ENCODE assay signal across 18 cellular contexts in genomic region chrX:78330540-78330939, GRCh38. TPM values are rescaled to one million over a fixed set of nuclear protein-coding genes. Genes with fewer than 3 reads are reported as not detected.
A peak's percentile ranks its signal among the peaks of the same experiment; 100 is the strongest.
DNase-seq lines count a peak whose midpoint lies in the region; ATAC-seq and TF ChIP-seq lines count a peak whose summit lies in the region.
"Had no signal": no experiment of that assay in that cellular context is flagged by ENCODE, and none has a peak within 500 bp of the region (broad histone marks: within the 10 kb centered on the region; RNA-seq: fewer than 3 reads in every experiment).

No MANE protein-coding gene starts in this region.

- peak overlapping the region in 1 of 4 donors; percentile 19 for H3K4me3 Mint-ChIP-seq in CD4-positive, CD25-positive, alpha-beta regulatory T cell
- no peak overlapping the region for H3K4me3 Mint-ChIP-seq in activated T-helper 1 cell treated with anti-CD3 and anti-CD28 coated beads, Interleukin-12 subunit alpha, Interleukin-12 subunit beta, Interleukin-2, Interleukin-4 antibody, amounts not matched to agents 30 ng/mL and 10 ng/mL and 1 ng/mL, durations not matched to agents 14 hours and 24 hours and 36 hours
- H3K4me3 Mint-ChIP-seq: type B pancreatic cell had no signal

- no peak overlapping the region for H3K4me3 ChIP-seq in CD4-positive, CD25-positive, alpha-beta regulatory T cell (ENCODE audit: low read depth, low read length)
- no peak overlapping the region for H3K4me3 ChIP-seq in adrenal gland
- H3K4me3 ChIP-seq: MG63 had no signal

- H3K4me1 ChIP-seq in CD4-positive, CD25-positive, alpha-beta regulatory T cell (ENCODE audit: control insufficient read depth, insufficient read depth, low read length, poor library complexity, severe bottlenecking): peaks cover 16% of the 10 kb centered on the region
- no peaks in the 10 kb centered on the region for H3K4me1 ChIP-seq in adrenal gland (replicated peaks in 1 of 2)

- H3K9me3 ChIP-seq in CD4-positive, CD25-positive, alpha-beta regulatory T cell (ENCODE audit: control insufficient read depth in 2 of 2, low read length in 2 of 2): no peaks in the 10 kb centered on the region
- H3K9me3 ChIP-seq in adrenal gland (replicated peaks in 1 of 3): no peaks in the 10 kb centered on the region
- H3K9me3 ChIP-seq: MG63 had no signal

- 25 to 77% (median 40%) methylated on average over 1 of the region's 1 CpG for WGBS in adrenal gland, 4 donors

- peak overlapping the region in 1 of 3 donors; percentile 69 for H3K27ac Mint-ChIP-seq in CD4-positive, CD25-positive, alpha-beta regulatory T cell
- H3K27ac Mint-ChIP-seq in activated T-helper 1 cell treated with anti-CD3 and anti-CD28 coated beads, Interleukin-12 subunit alpha, Interleukin-12 subunit beta, Interleukin-2, Interleukin-4 antibody, amounts not matched to agents 30 ng/mL and 10 ng/mL and 1 ng/mL, durations not matched to agents 14 hours and 24 hours and 36 hours: peak overlapping the region; percentile 82
- H3K27ac Mint-ChIP-seq: type B pancreatic cell had no signal

- no peak for ATAC-seq in CD4-positive, CD25-positive, alpha-beta regulatory T cell (ENCODE audit: low read depth in 2 of 2)
- ATAC-seq in GM18511 (IDR thresholded peaks at IDR 0.05; ENCODE audit: unreplicated experiment) (peak; percentile 39), HG02870 (IDR thresholded peaks at IDR 0.05; ENCODE audit: unreplicated experiment) (peak; percentile 34)
- ATAC-seq: esophagus mucosa, right cardiac atrium had no signal

- no peak for TF ChIP-seq CTCF in adrenal gland (IDR thresholded peaks at IDR 0.05)

- peak overlapping the region; percentile 23 for H3K27ac ChIP-seq in CD4-positive, CD25-positive, alpha-beta regulatory T cell (ENCODE audit: insufficient read depth, low read length, poor library complexity, severe bottlenecking)
- H3K27ac ChIP-seq in adrenal gland: no peak overlapping the region

- no peaks in the 10 kb centered on the region for H3K9me3 Mint-ChIP-seq in CD4-positive, CD25-positive, alpha-beta regulatory T cell
- H3K9me3 Mint-ChIP-seq in activated T-helper 1 cell treated with anti-CD3 and anti-CD28 coated beads, Interleukin-12 subunit alpha, Interleukin-12 subunit beta, Interleukin-2, Interleukin-4 antibody, amounts not matched to agents 30 ng/mL and 10 ng/mL and 1 ng/mL, durations not matched to agents 14 hours and 24 hours and 36 hours: no peaks in the 10 kb centered on the region
- H3K9me3 Mint-ChIP-seq: type B pancreatic cell had no signal

- no peak for DNase-seq in CD4-positive, CD25-positive, alpha-beta regulatory T cell
- DNase-seq in activated T-helper 1 cell treated with anti-CD3 and anti-CD28 coated beads, Interleukin-12 subunit alpha, Interleukin-12 subunit beta, Interleukin-2, Interleukin-4 antibody, amounts not matched to agents 30 ng/mL and 10 ng/mL and 1 ng/mL, durations not matched to agents 14 hours and 24 hours and 36 hours (ENCODE audit: low spot score): no peak
- no peak for DNase-seq in NCI-H1092 (lab: John Stamatoyannopoulos, UW)
- no peak for DNase-seq in adrenal gland
- DNase-seq in NCI-H1048 (lab: John Stamatoyannopoulos, UW): no peak
- no peak for DNase-seq in effector CD8-positive, alpha-beta T cell (lab: John Stamatoyannopoulos, UW)
- DNase-seq: AML-193; head of caudate nucleus; MG63; NCI-H2029 treated with DMSO at 0.1 percent for 48 hours; NCI-H526 treated with DMSO at 0.1 percent for 48 hours; right cardiac atrium; stimulated activated CD4-positive, alpha-beta T cell treated with anti-CD3 and anti-CD28 coated beads, Interleukin-1b, Interleukin-23, amount 100 ng/mL, for 48 hours had no signal

- H3K36me3 Mint-ChIP-seq in CD4-positive, CD25-positive, alpha-beta regulatory T cell: no peaks in the 10 kb centered on the region
- H3K36me3 Mint-ChIP-seq in activated T-helper 1 cell treated with anti-CD3 and anti-CD28 coated beads, Interleukin-12 subunit alpha, Interleukin-12 subunit beta, Interleukin-2, Interleukin-4 antibody, amounts not matched to agents 30 ng/mL and 10 ng/mL and 1 ng/mL, durations not matched to agents 14 hours and 24 hours and 36 hours (ENCODE audit: low read depth): peaks cover 7% of the 10 kb centered on the region
- H3K36me3 Mint-ChIP-seq: type B pancreatic cell had no signal

- TF ChIP-seq POLR2A in adrenal gland (IDR thresholded peaks at IDR 0.05): no peak

- peaks cover 0 to 57% (median 33%) of the 10 kb centered on the region in 4 donors for H3K4me1 Mint-ChIP-seq in CD4-positive, CD25-positive, alpha-beta regulatory T cell
- H3K4me1 Mint-ChIP-seq in activated T-helper 1 cell treated with anti-CD3 and anti-CD28 coated beads, Interleukin-12 subunit alpha, Interleukin-12 subunit beta, Interleukin-2, Interleukin-4 antibody, amounts not matched to agents 30 ng/mL and 10 ng/mL and 1 ng/mL, durations not matched to agents 14 hours and 24 hours and 36 hours (ENCODE audit: low read depth): peaks cover 78% of the 10 kb centered on the region

- no peaks in the 10 kb centered on the region for H3K36me3 ChIP-seq in CD4-positive, CD25-positive, alpha-beta regulatory T cell (ENCODE audit: control insufficient read depth, insufficient read depth, low read length)
- no peaks in the 10 kb centered on the region for H3K36me3 ChIP-seq in adrenal gland (replicated peaks in 1 of 2)
- H3K36me3 ChIP-seq: MG63 had no signal

- H3K27me3 Mint-ChIP-seq in CD4-positive, CD25-positive, alpha-beta regulatory T cell: no peaks in the 10 kb centered on the region
- H3K27me3 Mint-ChIP-seq in activated T-helper 1 cell treated with anti-CD3 and anti-CD28 coated beads, Interleukin-12 subunit alpha, Interleukin-12 subunit beta, Interleukin-2, Interleukin-4 antibody, amounts not matched to agents 30 ng/mL and 10 ng/mL and 1 ng/mL, durations not matched to agents 14 hours and 24 hours and 36 hours (ENCODE audit: insufficient read depth): no peaks in the 10 kb centered on the region
- H3K27me3 Mint-ChIP-seq: type B pancreatic cell had no signal

- intact Hi-C loops in activated T-helper 1 cell treated with anti-CD3 and anti-CD28 coated beads, Interleukin-12 subunit alpha, Interleukin-12 subunit beta, Interleukin-2, Interleukin-4 antibody, amounts not matched to agents 30 ng/mL and 10 ng/mL and 1 ng/mL, durations not matched to agents 14 hours and 24 hours and 36 hours (cut with micrococcal nuclease): loop anchor here (1.0 to 10.0 kb wide), 9 partner anchors 8 to 1037 kb away; partner anchors contain the start of genes ATP7A, COX7B, ITM2A and MAGT1
- intact Hi-C loops in adrenal gland (cut with DNase I): no loop called here

- H3K27me3 ChIP-seq in CD4-positive, CD25-positive, alpha-beta regulatory T cell (ENCODE audit: control insufficient read depth, insufficient read depth, low read length): no peaks in the 10 kb centered on the region
- peaks cover 8% of the 10 kb centered on the region for H3K27me3 ChIP-seq in adrenal gland
- H3K27me3 ChIP-seq: MG63 had no signal

RNA-seq across cellular contexts. Expression of gene CYSLTR1, which starts 3.1 kb away (rescaled TPM):
- 7.2 TPM for total RNA-seq in CD4-positive, CD25-positive, alpha-beta regulatory T cell
- polyA plus RNA-seq in CD4-positive, CD25-positive, alpha-beta regulatory T cell: 1 to 10 TPM; 3.0 to 5.4 (median 3.2) TPM
- 13.9 and 14.2 TPM in 2 replicates for total RNA-seq in activated T-helper 1 cell treated with anti-CD3 and anti-CD28 coated beads, Interleukin-12 subunit alpha, Interleukin-12 subunit beta, Interleukin-2, Interleukin-4 antibody, amounts not matched to agents 30 ng/mL and 10 ng/mL and 1 ng/mL, durations not matched to agents 14 hours and 24 hours and 36 hours
- total RNA-seq in adrenal gland: 1 to 10 TPM; 1.1 to 4.8 (median 2.5) TPM
- 1 to 10 TPM in 1 of 3 donors, under 1 TPM in 2; 0.64 to 1.9 (median 0.88) TPM for polyA plus RNA-seq in adrenal gland
- total RNA-seq: lung microvascular endothelial cell had no signal

Comparison
In these comparisons a context has a peak if more than half of its experiments do, and no peak if none do; other contexts are left out.
1. ATAC-seq: peak in GM18511 (single experiment) and HG02870 (single experiment); none in CD4-positive, CD25-positive, alpha-beta regulatory T cell (0 of 2).